Comparison of ENCODE assay signal across 18 cellular contexts in the genomic region with DNA sequence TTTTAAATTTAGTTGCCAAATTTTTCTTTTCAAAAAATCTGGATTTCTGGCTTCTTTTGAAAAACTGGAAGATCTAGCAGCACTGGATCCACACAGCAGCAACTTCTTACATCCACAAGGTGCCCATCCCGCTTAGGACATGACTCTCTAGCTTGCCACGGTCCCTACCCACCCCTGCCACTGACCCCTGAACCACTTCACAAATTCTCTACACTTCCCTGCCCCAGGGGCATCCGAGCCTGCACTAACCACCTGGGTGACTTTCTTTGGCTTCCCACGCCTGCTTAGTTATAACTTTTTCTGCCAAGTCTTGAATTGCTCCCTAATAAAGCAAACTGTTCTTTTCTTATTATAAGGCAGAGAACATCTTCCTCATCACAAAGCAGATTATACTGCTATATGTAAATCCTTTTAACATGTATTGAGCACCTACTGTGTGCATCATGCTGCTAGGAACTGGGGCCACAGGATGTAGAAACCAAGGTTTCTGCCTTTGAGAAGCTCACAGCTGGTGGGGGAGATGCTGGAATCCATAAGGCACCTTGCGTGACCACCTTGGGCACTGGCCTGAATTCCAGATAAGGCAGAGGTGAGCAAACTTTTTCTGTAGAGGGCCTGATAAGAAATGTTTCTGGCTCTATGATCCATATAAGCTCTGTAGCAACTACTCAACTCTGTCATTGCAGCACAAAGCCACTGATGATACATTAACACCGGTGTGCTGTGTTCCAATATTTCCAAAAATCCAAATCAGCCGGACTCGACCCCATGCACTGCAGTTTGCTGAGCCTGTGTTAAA. TPM values are rescaled to one million over a fixed set of nuclear protein-coding genes. Genes with fewer than 3 reads are reported as not detected.
DNase-seq lines count a peak whose midpoint lies in the region; ATAC-seq, FAIRE-seq and TF ChIP-seq lines count a peak whose summit lies in the region.
"Had no signal": no experiment of that assay in that cellular context is flagged by ENCODE, and none has a peak within 500 bp of the region (broad histone marks: within the 10 kb centered on the region; RNA-seq: fewer than 3 reads in every experiment).

No MANE protein-coding gene starts in this region.

- no peak for ATAC-seq in gastroesophageal sphincter
- ATAC-seq: foreskin keratinocyte, K562, left colon had no signal

- H3K27ac ChIP-seq in gastroesophageal sphincter (peak overlapping the region; percentile 67 to 99 (median 94)), smooth muscle cell (ENCODE audit: low read depth) (peak overlapping the region; percentile 3)
- H3K27ac ChIP-seq: foreskin keratinocyte had no signal

- no peaks in the 10 kb centered on the region for H3K9me3 Mint-ChIP-seq in HFFc6
- H3K9me3 Mint-ChIP-seq in activated naive CD8-positive, alpha-beta T cell (ENCODE audit: low read depth), result no peaks in the 10 kb centered on the region
- H3K9me3 Mint-ChIP-seq: activated B cell treated with CpG ODN at 0.5 μM for 24 hours had no signal

- no peak for TF ChIP-seq POLR2A in gastroesophageal sphincter (IDR thresholded peaks at IDR 0.05)
- TF ChIP-seq POLR2A in H54 (IDR thresholded peaks at IDR 0.05; ENCODE audit: low read depth, low read length), result no peak

- H3K4me1 Mint-ChIP-seq in HFFc6 (ENCODE audit: low read depth), result peaks cover 52% of the 10 kb centered on the region
- H3K4me1 Mint-ChIP-seq in activated naive CD8-positive, alpha-beta T cell (ENCODE audit: low read depth), result peaks cover 64% of the 10 kb centered on the region
- H3K4me1 Mint-ChIP-seq: activated B cell treated with CpG ODN at 0.5 μM for 24 hours had no signal

- H3K4me3 ChIP-seq in gastroesophageal sphincter, result no peak overlapping the region
- H3K4me3 ChIP-seq in smooth muscle cell, result no peak overlapping the region
- H3K4me3 ChIP-seq: K562 had no signal

- peak overlapping the region; percentile 65 for H3K27ac Mint-ChIP-seq in HFFc6
- peak overlapping the region; percentile 75 for H3K27ac Mint-ChIP-seq in activated naive CD8-positive, alpha-beta T cell
- H3K27ac Mint-ChIP-seq: activated B cell treated with CpG ODN at 0.5 μM for 24 hours; T-helper 1 cell treated with Interleukin-12 subunit alpha and Interleukin-12 subunit beta and Interleukin-4 antibody, amounts not matched to agents 30 μg/mL and 1 μg/mL, for 36 hours had no signal

- H3K36me3 Mint-ChIP-seq in HFFc6 (ENCODE audit: low read depth), result peaks cover 46% of the 10 kb centered on the region
- H3K36me3 Mint-ChIP-seq in activated naive CD8-positive, alpha-beta T cell, result peaks cover 13% of the 10 kb centered on the region

- H4K20me1 ChIP-seq in smooth muscle cell (ENCODE audit: low read depth), result peaks cover 100% of the 10 kb centered on the region

- no peak overlapping the region for H3K4me2 ChIP-seq in smooth muscle cell

- peaks cover 73% of the 10 kb centered on the region for H3F3A ChIP-seq in smooth muscle cell (ENCODE audit: low read depth)

- H3K9me3 ChIP-seq in gastroesophageal sphincter, result no peaks in the 10 kb centered on the region
- H3K9me3 ChIP-seq in smooth muscle cell (replicated peaks; ENCODE audit: low read depth), result no peaks in the 10 kb centered on the region
- H3K9me3 ChIP-seq: BE2C had no signal

- FAIRE-seq in H54 (lab: Jason Lieb, UNC), result no peak
- FAIRE-seq: endometrium, K562 had no signal

- H3K36me3 ChIP-seq in gastroesophageal sphincter (peaks cover 0 to 58% of the 10 kb centered on the region in 2 donors), smooth muscle cell (ENCODE audit: low read depth) (peaks cover 21% of the 10 kb centered on the region)

- WGBS in gastroesophageal sphincter (ENCODE audit: low coverage in 1 of 2), 2 donors, result 67 to 73% methylated on average over 4 to 8 of the region's 8 CpGs
- WGBS in smooth muscle cell (ENCODE audit: low lambda C conversion rate), result 98% methylated on average over 8 of the region's 8 CpGs

- H2AFZ ChIP-seq in smooth muscle cell (ENCODE audit: low read depth), result no peak overlapping the region

- no peak for DNase-seq in HFFc6
- no peak for DNase-seq in smooth muscle cell (lab: John Stamatoyannopoulos, UW; ENCODE audit: unreplicated experiment)
- no peak for DNase-seq in ecto neural progenitor cell (ENCODE audit: low spot score)
- DNase-seq in DMS114 treated with DMSO at 0.1 percent for 48 hours (lab: John Stamatoyannopoulos, UW; ENCODE audit: unreplicated experiment), result no peak
- DNase-seq in H54 (ENCODE audit: insufficient read length, low spot score), result no peak
- DNase-seq: activated B cell treated with CpG ODN at 0.5 μM for 24 hours; BE2C; cerebellar nuclear complex; foreskin keratinocyte; left colon; NCI-H526; Right ventricle myocardium superior; stimulated activated CD4-positive, alpha-beta T cell treated with anti-CD3 and anti-CD28 coated beads, Interleukin-4, amount 100 ng/mL, for 24 hours had no signal

- peaks cover 35% of the 10 kb centered on the region for H3K27me3 Mint-ChIP-seq in HFFc6 (ENCODE audit: insufficient read depth)
- no peaks in the 10 kb centered on the region for H3K27me3 Mint-ChIP-seq in activated naive CD8-positive, alpha-beta T cell
- H3K27me3 Mint-ChIP-seq: activated B cell treated with CpG ODN at 0.5 μM for 24 hours had no signal

- no peak overlapping the region for H3K9ac ChIP-seq in smooth muscle cell (ENCODE audit: low read depth)

- TF ChIP-seq CTCF in HFFc6 (IDR thresholded peaks at IDR 0.05) (no peak), gastroesophageal sphincter (IDR thresholded peaks at IDR 0.05) (no peak), smooth muscle cell (IDR thresholded peaks at IDR 0.05; ENCODE audit: borderline replicate concordance, insufficient read depth, poor library complexity, severe bottlenecking) (no peak)

- TF ChIP-seq EP300 in gastroesophageal sphincter (IDR thresholded peaks at IDR 0.05), result no peak

- H3K79me2 ChIP-seq in smooth muscle cell (ENCODE audit: low read depth), result peaks cover 96% of the 10 kb centered on the region

- no peak overlapping the region; the same call in 1 of the 2 replicates for H3K4me3 Mint-ChIP-seq in HFFc6
- peak overlapping the region; percentile 42 for H3K4me3 Mint-ChIP-seq in activated naive CD8-positive, alpha-beta T cell
- H3K4me3 Mint-ChIP-seq: activated B cell treated with CpG ODN at 0.5 μM for 24 hours; T-helper 1 cell treated with Interleukin-12 subunit alpha and Interleukin-12 subunit beta and Interleukin-4 antibody, amounts not matched to agents 30 μg/mL and 1 μg/mL, for 36 hours had no signal

- peaks cover 14 to 100% (median 33%) of the 10 kb centered on the region in 3 donors for H3K4me1 ChIP-seq in gastroesophageal sphincter
- peaks cover 5% of the 10 kb centered on the region for H3K4me1 ChIP-seq in smooth muscle cell (ENCODE audit: low read depth)
- H3K4me1 ChIP-seq: foreskin keratinocyte had no signal

- H3K27me3 ChIP-seq in gastroesophageal sphincter (no peaks in the 10 kb centered on the region), smooth muscle cell (ENCODE audit: low read depth) (no peaks in the 10 kb centered on the region)
- H3K27me3 ChIP-seq: BE2C, foreskin keratinocyte had no signal

RNA-seq across cellular contexts. Expression of gene ACTN1, which starts 59.8 kb away (rescaled TPM):
- total RNA-seq in HFFc6 (2021; fragmentation: NEBNext Ultra II Directional; extraction: Animal tissue kit (Norgen Biotek cat#: 25700)), result 100 to 1,000 TPM; 749 to 847 (median 825) TPM
- total RNA-seq in gastroesophageal sphincter (1,000 to 10,000 TPM in 2 of 4 donors, 100 to 1,000 TPM in 2; 776 to 1,910 (median 969) TPM), smooth muscle cell (361 and 422 TPM in 2 replicates)
- 741 and 806 TPM in 2 replicates for polyA plus RNA-seq in smooth muscle cell
